1 cellular context compared by ENCODE assay signal in the genomic region with DNA sequence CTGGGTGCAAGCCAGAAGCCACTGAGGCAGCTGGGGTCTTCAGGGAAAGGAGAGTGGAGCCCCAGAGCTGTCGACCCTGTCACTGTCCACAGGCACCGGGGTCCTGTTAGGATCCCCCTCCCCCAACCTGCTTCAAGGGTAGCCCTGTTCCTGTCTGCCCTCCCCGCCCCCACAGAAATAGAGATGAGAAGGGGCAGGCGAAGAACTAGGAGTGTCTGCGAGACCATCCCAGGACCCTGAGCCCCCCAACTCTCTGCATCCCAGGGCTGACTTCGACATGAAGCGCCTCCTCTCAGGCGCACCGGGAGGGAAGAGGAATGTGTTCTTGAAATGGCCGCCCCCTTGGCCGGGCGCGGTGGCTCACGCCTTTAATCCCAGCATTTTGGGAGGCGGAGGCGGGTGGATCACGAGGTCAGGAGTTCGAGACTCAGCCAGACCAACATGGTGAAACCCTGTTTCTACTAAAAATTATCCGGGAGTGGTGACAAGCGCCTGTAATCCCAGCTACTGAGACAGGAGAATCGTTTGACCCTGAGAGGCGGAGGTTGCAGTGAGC.
TF ChIP-seq lines count a peak whose summit lies in the region.

No MANE protein-coding gene starts in this region.

TF ChIP-seq in HepG2, 621 proteins besides CTCF, POLR2A, EP300 and RAD21:
- 0 out of 4 replicates have a peak, but pooled peaks of 1 of the 2 experiments have one; percentile 13 for TF ChIP-seq HMGXB4 (CRISPR knock-in tag; IDR thresholded peaks at IDR 0.05; ENCODE audit: borderline replicate concordance in 1 of 2, low read depth in 1 of 2)
- peak; percentile 64 for TF ChIP-seq PRPF4 (IDR thresholded peaks at IDR 0.05; ENCODE audit: low read depth, low read length, poor library complexity, severe bottlenecking)
- TF ChIP-seq NR0B2 (CRISPR knock-in tag; IDR thresholded peaks at IDR 0.05), result 0 out of 2 replicates have a peak, but pooled peaks have one; percentile 10
- TF ChIP-seq, protein P1, sequence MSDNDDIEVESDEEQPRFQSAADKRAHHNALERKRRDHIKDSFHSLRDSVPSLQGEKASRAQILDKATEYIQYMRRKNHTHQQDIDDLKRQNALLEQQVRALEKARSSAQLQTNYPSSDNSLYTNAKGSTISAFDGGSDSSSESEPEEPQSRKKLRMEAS (IDR thresholded peaks at IDR 0.05), result 0 out of 2 replicates have a peak, but pooled peaks have one; percentile 9
- 0 out of 2 replicates have a peak, but pooled peaks have one; percentile 11 for TF ChIP-seq ZNF343 (CRISPR knock-in tag; IDR thresholded peaks at IDR 0.05)
- TF ChIP-seq HES4 (CRISPR knock-in tag; IDR thresholded peaks at IDR 0.05; ENCODE audit: borderline replicate concordance), result no peak
- peak; percentile 63; the same call in 1 of the 2 replicates for TF ChIP-seq ZBTB42 (CRISPR knock-in tag; IDR thresholded peaks at IDR 0.05)
- no peak for TF ChIP-seq RELA (CRISPR knock-in tag; IDR thresholded peaks at IDR 0.05)
- peak; percentile 78 for TF ChIP-seq ZBTB33 (CRISPR knock-in tag; IDR thresholded peaks at IDR 0.05)
- TF ChIP-seq MXD3 (CRISPR knock-in tag; IDR thresholded peaks at IDR 0.05), result 0 out of 2 replicates have a peak, but pooled peaks have one; percentile 15
- TF ChIP-seq ZNF501 (CRISPR knock-in tag; IDR thresholded peaks at IDR 0.05), result 0 out of 2 replicates have a peak, but pooled peaks have one; percentile 0
- no peak for TF ChIP-seq SALL1 (CRISPR knock-in tag; IDR thresholded peaks at IDR 0.05)
- TF ChIP-seq ZGPAT (CRISPR knock-in tag; IDR thresholded peaks at IDR 0.05), result 0 out of 2 replicates have a peak, but pooled peaks have one; percentile 9
- TF ChIP-seq, protein P2, sequence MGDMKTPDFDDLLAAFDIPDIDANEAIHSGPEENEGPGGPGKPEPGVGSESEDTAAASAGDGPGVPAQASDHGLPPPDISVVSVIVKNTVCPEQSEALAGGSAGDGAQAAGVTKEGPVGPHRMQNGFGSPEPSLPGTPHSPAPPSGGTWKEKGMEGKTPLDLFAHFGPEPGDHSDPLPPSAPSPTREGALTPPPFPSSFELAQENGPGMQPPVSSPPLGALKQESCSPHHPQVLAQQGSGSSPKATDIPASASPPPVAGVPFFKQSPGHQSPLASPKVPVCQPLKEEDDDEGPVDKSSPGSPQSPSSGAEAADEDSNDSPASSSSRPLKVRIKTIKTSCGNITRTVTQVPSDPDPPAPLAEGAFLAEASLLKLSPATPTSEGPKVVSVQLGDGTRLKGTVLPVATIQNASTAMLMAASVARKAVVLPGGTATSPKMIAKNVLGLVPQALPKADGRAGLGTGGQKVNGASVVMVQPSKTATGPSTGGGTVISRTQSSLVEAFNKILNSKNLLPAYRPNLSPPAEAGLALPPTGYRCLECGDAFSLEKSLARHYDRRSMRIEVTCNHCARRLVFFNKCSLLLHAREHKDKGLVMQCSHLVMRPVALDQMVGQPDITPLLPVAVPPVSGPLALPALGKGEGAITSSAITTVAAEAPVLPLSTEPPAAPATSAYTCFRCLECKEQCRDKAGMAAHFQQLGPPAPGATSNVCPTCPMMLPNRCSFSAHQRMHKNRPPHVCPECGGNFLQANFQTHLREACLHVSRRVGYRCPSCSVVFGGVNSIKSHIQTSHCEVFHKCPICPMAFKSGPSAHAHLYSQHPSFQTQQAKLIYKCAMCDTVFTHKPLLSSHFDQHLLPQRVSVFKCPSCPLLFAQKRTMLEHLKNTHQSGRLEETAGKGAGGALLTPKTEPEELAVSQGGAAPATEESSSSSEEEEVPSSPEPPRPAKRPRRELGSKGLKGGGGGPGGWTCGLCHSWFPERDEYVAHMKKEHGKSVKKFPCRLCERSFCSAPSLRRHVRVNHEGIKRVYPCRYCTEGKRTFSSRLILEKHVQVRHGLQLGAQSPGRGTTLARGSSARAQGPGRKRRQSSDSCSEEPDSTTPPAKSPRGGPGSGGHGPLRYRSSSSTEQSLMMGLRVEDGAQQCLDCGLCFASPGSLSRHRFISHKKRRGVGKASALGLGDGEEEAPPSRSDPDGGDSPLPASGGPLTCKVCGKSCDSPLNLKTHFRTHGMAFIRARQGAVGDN (CRISPR knock-in tag; IDR thresholded peaks at IDR 0.05), result peak; percentile 53
- no peak for TF ChIP-seq ZHX2 (IDR thresholded peaks at IDR 0.05; ENCODE audit: low read depth)
- no peak for TF ChIP-seq ZHX2 (CRISPR knock-in tag; IDR thresholded peaks at IDR 0.05; ENCODE audit: borderline replicate concordance)
- TF ChIP-seq CSRNP1 (CRISPR knock-in tag; IDR thresholded peaks at IDR 0.05), result no peak
- no peak for TF ChIP-seq YEATS2 (CRISPR knock-in tag; IDR thresholded peaks at IDR 0.05; ENCODE audit: borderline replicate concordance)
- no peak for TF ChIP-seq SALL2 (CRISPR knock-in tag; IDR thresholded peaks at IDR 0.05)
- TF ChIP-seq NONO (IDR thresholded peaks at IDR 0.05), result no peak
- TF ChIP-seq NONO (CRISPR knock-in tag; conservative IDR thresholded peaks at IDR 0.05), result no peak
- TF ChIP-seq HDAC2 (CRISPR knock-in tag; IDR thresholded peaks at IDR 0.05), result no peak
- 0 out of 2 replicates have a peak, but pooled peaks have one; percentile 40 for TF ChIP-seq ZFP91 (CRISPR knock-in tag; IDR thresholded peaks at IDR 0.05; ENCODE audit: borderline replicate concordance)
- TF ChIP-seq ZNF652 (CRISPR knock-in tag; IDR thresholded peaks at IDR 0.05; ENCODE audit: borderline replicate concordance, low read depth), result no peak
- TF ChIP-seq ZNF572 (CRISPR knock-in tag; IDR thresholded peaks at IDR 0.05), result no peak
- TF ChIP-seq ZNF546 (CRISPR knock-in tag; conservative IDR thresholded peaks at IDR 0.05), result 0 out of 2 replicates have a peak, but pooled peaks have one; percentile 11
- TF ChIP-seq ZBTB7B (CRISPR knock-in tag; IDR thresholded peaks at IDR 0.05), result 0 out of 2 replicates have a peak, but pooled peaks have one; percentile 13
- no peak for TF ChIP-seq JUN (CRISPR knock-in tag; IDR thresholded peaks at IDR 0.05)
